In the genomic region with DNA sequence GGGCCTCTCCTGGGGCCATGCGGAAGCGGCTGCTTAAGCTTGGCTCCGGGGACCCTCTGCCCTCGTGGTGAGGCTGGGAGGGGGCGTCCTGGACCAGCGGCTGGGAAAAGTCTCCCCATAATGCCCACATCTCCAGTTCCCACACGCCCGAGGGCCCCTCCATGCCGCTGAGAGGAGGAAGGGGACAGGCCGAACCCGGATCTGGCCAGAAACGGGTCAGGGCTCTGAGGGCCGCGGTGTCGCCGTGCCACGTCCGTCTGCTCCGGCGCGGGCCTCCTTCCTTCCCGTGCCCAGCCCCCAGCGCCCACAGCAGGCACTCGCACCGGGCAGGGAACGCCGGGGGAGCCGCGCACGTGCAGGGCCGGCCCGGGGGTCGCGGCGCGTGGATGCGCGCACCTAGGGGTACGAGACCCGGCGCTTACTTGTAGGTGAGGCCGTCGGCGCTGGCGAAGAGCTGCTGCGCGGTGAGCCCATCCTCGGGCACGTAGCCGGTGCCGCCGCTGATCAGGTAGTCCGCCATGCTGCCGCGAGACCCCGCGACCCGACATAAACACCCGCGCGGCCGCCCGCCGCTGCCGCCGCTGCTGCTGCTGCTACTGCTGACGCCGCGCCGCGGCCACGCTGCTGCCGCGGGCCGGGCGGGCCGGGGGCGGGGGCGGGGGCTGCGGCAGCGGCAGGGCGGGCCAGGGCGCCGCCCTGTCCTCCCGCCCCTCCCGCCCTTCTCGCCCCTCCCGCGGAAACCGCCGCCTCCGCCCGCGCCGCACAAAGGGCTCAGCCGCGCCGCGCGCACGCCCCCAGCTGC, we compare ENCODE assay signal across 8 cellular contexts. TPM values are rescaled to one million over a fixed set of nuclear protein-coding genes. Genes with fewer than 3 reads are reported as not detected.
A peak's percentile ranks its signal among the peaks of the same experiment; 100 is the strongest.
DNase-seq lines count a peak whose midpoint lies in the region; TF ChIP-seq lines count a peak whose summit lies in the region.

No MANE protein-coding gene starts in this region.

- H3K4me2 ChIP-seq in neuronal stem cell (ENCODE audit: insufficient read depth, low read length, poor library complexity, severe bottlenecking) = peak overlapping the region; percentile 87

- no peaks in the 10 kb centered on the region for H3K9me3 ChIP-seq in neuronal stem cell (replicated peaks in 1 of 2; ENCODE audit: control insufficient read depth in 2 of 2, insufficient read depth in 1 of 2, low read depth in 1 of 2, low read length in 2 of 2)

- WGBS in neuronal stem cell (ENCODE audit: extremely low coverage in 2 of 2, insufficient read length in 2 of 2, insufficient replicate concordance in 1 of 2), 2 donors = no CpG with 5 or more reads among the region's 101 CpGs
- WGBS in urinary bladder = 2% methylated on average over 101 of the region's 101 CpGs

- peak overlapping the region; percentile 36 for H2BK12ac ChIP-seq in neuronal stem cell (ENCODE audit: low read length)

- peak overlapping the region; percentile 66 for H4K8ac ChIP-seq in neuronal stem cell (ENCODE audit: low read depth, low read length)

- H3K9ac ChIP-seq in neuronal stem cell (ENCODE audit: low read depth, low read length, poor library complexity) = peak overlapping the region; percentile 88

- no peak overlapping the region for H2BK120ac ChIP-seq in neuronal stem cell (ENCODE audit: low read depth, low read length)

- DNase-seq in DMS 273 (lab: John Stamatoyannopoulos, UW; ENCODE audit: unreplicated experiment) (peak; percentile 92), DMS 273 treated with DMSO at 0.1 percent for 48 hours (lab: John Stamatoyannopoulos, UW) (no peak), NCI-H345 (lab: John Stamatoyannopoulos, UW) (peak; percentile 57), activated T-cell treated with anti-CD3 and anti-CD28 coated beads for 4 hours (peak; percentile 42), fibroblast of mammary gland (ENCODE audit: low read depth) (peak; percentile 15), neuronal stem cell (ENCODE audit: low spot score) (peak; percentile 57), GF-D8 (lab: John Stamatoyannopoulos, UW) (no peak)

- H3K27ac ChIP-seq in neuronal stem cell (replicated peaks; ENCODE audit: low read length) (no peak overlapping the region), urinary bladder (ENCODE audit: low read depth) (no peak overlapping the region)

- H3K14ac ChIP-seq in neuronal stem cell (ENCODE audit: low read length) = peak overlapping the region; percentile 92

- H4K91ac ChIP-seq in neuronal stem cell (ENCODE audit: low read depth, low read length, poor library complexity) = peak overlapping the region; percentile 73

- H3K18ac ChIP-seq in neuronal stem cell (ENCODE audit: low read length) = peak overlapping the region; percentile 95

- H3K4me1 ChIP-seq in neuronal stem cell (ENCODE audit: control insufficient read depth in 2 of 2, insufficient read depth in 1 of 2, low read depth in 1 of 2, low read length in 2 of 2) (peaks cover 23 to 29% of the 10 kb centered on the region in 2 donors), urinary bladder (ENCODE audit: insufficient read depth) (no peaks in the 10 kb centered on the region)

- H2BK5ac ChIP-seq in neuronal stem cell (ENCODE audit: low read length) = no peak overlapping the region

- TF ChIP-seq CTCF in fibroblast of mammary gland (conservative IDR thresholded peaks at IDR 0.05; ENCODE audit: control insufficient read depth, insufficient read depth, low read depth, low read length) = no peak

- peak overlapping the region; percentile 92 for H3K23ac ChIP-seq in neuronal stem cell (ENCODE audit: low read depth, low read length, poor library complexity)

- peak overlapping the region; percentile 96 for H2AFZ ChIP-seq in neuronal stem cell (ENCODE audit: low read length)

- peaks cover 0 to 52% (median 11%) of the 10 kb centered on the region in 3 experiments for H3K27me3 ChIP-seq in neuronal stem cell (ENCODE audit: control insufficient read depth in 3 of 3, insufficient read depth in 3 of 3, low read depth in 1 of 3, low read length in 3 of 3)

- H3K4me3 ChIP-seq in fibroblast of mammary gland (ENCODE audit: control insufficient read depth, low read depth, low read length) (peak overlapping the region; percentile 81), neuronal stem cell (ENCODE audit: low read length in 2 of 2) (peak overlapping the region; percentile 74 to 86), urinary bladder (ENCODE audit: low read depth, low read length) (peak overlapping the region; percentile 77)

- H3K4ac ChIP-seq in neuronal stem cell (ENCODE audit: low read length) = no peak overlapping the region

- peaks cover 2% of the 10 kb centered on the region for H3K79me1 ChIP-seq in neuronal stem cell (ENCODE audit: low read depth, low read length)

- peak overlapping the region; percentile 81 for H2AK5ac ChIP-seq in neuronal stem cell (ENCODE audit: low read depth, low read length)

- no peak overlapping the region for H2BK15ac ChIP-seq in neuronal stem cell (ENCODE audit: low read length)

- H3K36me3 ChIP-seq in neuronal stem cell (replicated peaks in 1 of 2; ENCODE audit: control insufficient read depth in 2 of 2, insufficient read depth in 2 of 2, low read length in 2 of 2) (peaks cover 3 to 9% of the 10 kb centered on the region in 2 donors), urinary bladder (ENCODE audit: insufficient read depth) (peaks cover 1% of the 10 kb centered on the region)

RNA-seq across cellular contexts. Expression of a gene that starts 4.2 kb away (rescaled TPM):
- polyA plus RNA-seq in neuronal stem cell (2013, experiment 1 of 2) = 39.6 TPM
- polyA plus RNA-seq in neuronal stem cell (2013, experiment 2 of 2) = 38.1 TPM
- 24.7 TPM for total RNA-seq in urinary bladder
- 58.6 TPM for polyA plus RNA-seq in urinary bladder

RNA-seq across cellular contexts. Expression of a gene that starts 44.1 kb away (rescaled TPM):
- 1.2 TPM for polyA plus RNA-seq in neuronal stem cell (2013, experiment 1 of 2)
- polyA plus RNA-seq in neuronal stem cell (2013, experiment 2 of 2) = 1.4 TPM
- total RNA-seq in urinary bladder = 1.4 TPM
- 1.3 TPM for polyA plus RNA-seq in urinary bladder

RNA-seq across cellular contexts. Expression of a gene that starts 50.1 kb away (rescaled TPM):
- 45.8 TPM for polyA plus RNA-seq in neuronal stem cell (2013, experiment 1 of 2)
- 43.6 TPM for polyA plus RNA-seq in neuronal stem cell (2013, experiment 2 of 2)
- total RNA-seq in urinary bladder = 31.8 TPM
- polyA plus RNA-seq in urinary bladder = 12.4 TPM

Comparison
In these comparisons a context has a peak if more than half of its experiments do, and no peak if none do; other contexts are left out.
1. DNase-seq: peak in DMS 273 (single experiment), NCI-H345 (single experiment), activated T-cell treated with anti-CD3 and anti-CD28 coated beads for 4 hours (single experiment), fibroblast of mammary gland (single experiment) and neuronal stem cell (single experiment); none in DMS 273 treated with DMSO at 0.1 percent for 48 hours (single experiment) and GF-D8 (single experiment).
2. Peak in every context shown above with its lines, with median percentiles within 50 percentile points of each other: H3K4me3 ChIP-seq.